ENCODE assay signal across 8 cellular contexts in genomic region chr16:11297492-11298142, GRCh38.
DNase-seq lines count a peak whose midpoint lies in the region; ATAC-seq and TF ChIP-seq lines count a peak whose summit lies in the region.

No MANE protein-coding gene starts in this region.

- H3K27me3 ChIP-seq in Loucy (ENCODE audit: insufficient read depth, low read length, poor library complexity, severe bottlenecking): no peaks in the 10 kb centered on the region

- H3K4me2 ChIP-seq in Loucy (ENCODE audit: low read depth, low read length, poor library complexity, severe bottlenecking): peak overlapping the region; percentile 72

- no peaks in the 10 kb centered on the region for H3K79me2 ChIP-seq in Loucy (ENCODE audit: insufficient read depth, low read length)

- H2AFZ ChIP-seq in Loucy (ENCODE audit: low read length): peak overlapping the region; percentile 83

- DNase-seq in GDM1 (lab: John Stamatoyannopoulos, UW) (peak; percentile 86), T-helper 2 cell (peak; percentile 17 to 90 (median 35)), amygdala (lab: John Stamatoyannopoulos, UW) (peak in 54 of 56 donors; percentile 4 to 83 (median 57)), hypothalamus (lab: John Stamatoyannopoulos, UW) (peak in 50 of 51 donors; percentile 5 to 86 (median 58)), NCI-H1930 (lab: John Stamatoyannopoulos, UW) (no peak)
- DNase-seq in stimulated activated CD4-positive, alpha-beta T cell treated with anti-CD3 and anti-CD28 coated beads, Interleukin-12 subunit alpha, Interleukin-12 subunit beta, amount 100 ng/mL, for 48 hours (ENCODE audit: low read depth in 2 of 3, low spot score in 1 of 3): peak; percentile 26 to 61 (median 59)

- H3K4me3 ChIP-seq in Loucy (ENCODE audit: low read length, poor library complexity, severe bottlenecking): peak overlapping the region; percentile 53

- H3F3A ChIP-seq in Loucy (ENCODE audit: low read depth): no peaks in the 10 kb centered on the region

- H4K20me1 ChIP-seq in Loucy (ENCODE audit: insufficient read depth, low read length, poor library complexity, severe bottlenecking): no peaks in the 10 kb centered on the region

- H3K9me2 ChIP-seq in Loucy (replicated peaks; ENCODE audit: low read depth, low read length): no peaks in the 10 kb centered on the region

- ATAC-seq in GM21717 (IDR thresholded peaks at IDR 0.05; ENCODE audit: unreplicated experiment): peak; percentile 54

- H3K36me3 ChIP-seq in Loucy (ENCODE audit: insufficient read depth, low read length): no peaks in the 10 kb centered on the region

- no peaks in the 10 kb centered on the region for H3K9me3 ChIP-seq in Loucy (ENCODE audit: insufficient read depth, low read depth, low read length)

- H3K9ac ChIP-seq in Loucy (ENCODE audit: low read depth, low read length, poor library complexity, severe bottlenecking): peak overlapping the region; percentile 54

- TF ChIP-seq CTCF in Loucy (conservative IDR thresholded peaks at IDR 0.05; ENCODE audit: low read length): no peak; the same call in 1 of the 2 replicates

- H3K4me1 ChIP-seq in Loucy (ENCODE audit: insufficient read depth, low read length, poor library complexity, severe bottlenecking): peaks cover 18% of the 10 kb centered on the region

Comparison
In these comparisons a context has a peak if more than half of its experiments do, and no peak if none do; other contexts are left out.
1. DNase-seq: peak in GDM1 (single experiment), T-helper 2 cell (5 of 5), amygdala (54 of 56), hypothalamus (50 of 51) and stimulated activated CD4-positive, alpha-beta T cell treated with anti-CD3 and anti-CD28 coated beads, Interleukin-12 subunit alpha, Interleukin-12 subunit beta, amount 100 ng/mL, for 48 hours (3 of 3); none in NCI-H1930 (0 of 2).